In genomic region chr17:44004761-44005526, GRCh38 we compare ENCODE assay signal across 1 cellular context.
TF ChIP-seq lines count a peak whose summit lies in the region.

No MANE protein-coding gene starts in this region.

TF ChIP-seq in WTC11, 78 proteins besides CTCF, POLR2A, EP300 and RAD21 (continued from another document):
- no peak for TF ChIP-seq ERG (CRISPR knock-in tag; IDR thresholded peaks at IDR 0.05)
- TF ChIP-seq, protein P1, sequence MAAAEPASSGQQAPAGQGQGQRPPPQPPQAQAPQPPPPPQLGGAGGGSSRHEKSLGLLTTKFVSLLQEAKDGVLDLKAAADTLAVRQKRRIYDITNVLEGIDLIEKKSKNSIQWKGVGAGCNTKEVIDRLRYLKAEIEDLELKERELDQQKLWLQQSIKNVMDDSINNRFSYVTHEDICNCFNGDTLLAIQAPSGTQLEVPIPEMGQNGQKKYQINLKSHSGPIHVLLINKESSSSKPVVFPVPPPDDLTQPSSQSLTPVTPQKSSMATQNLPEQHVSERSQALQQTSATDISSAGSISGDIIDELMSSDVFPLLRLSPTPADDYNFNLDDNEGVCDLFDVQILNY (CRISPR knock-in tag; IDR thresholded peaks at IDR 0.05), result 0 out of 2 replicates have a peak, but pooled peaks have one; percentile 51
- no peak for TF ChIP-seq JUN (CRISPR knock-in tag; IDR thresholded peaks at IDR 0.05)
- TF ChIP-seq ZNF232 (CRISPR knock-in tag; IDR thresholded peaks at IDR 0.05), result no peak
- TF ChIP-seq ZNF532 (CRISPR knock-in tag; IDR thresholded peaks at IDR 0.05; ENCODE audit: borderline replicate concordance), result no peak
- TF ChIP-seq ZNF425 (CRISPR knock-in tag; conservative IDR thresholded peaks at IDR 0.05), result no peak
- TF ChIP-seq HMGA2 (CRISPR knock-in tag; IDR thresholded peaks at IDR 0.05), result no peak
- no peak for TF ChIP-seq SMAD3 (CRISPR knock-in tag; IDR thresholded peaks at IDR 0.05; ENCODE audit: borderline replicate concordance)
- TF ChIP-seq NR2C2 (CRISPR knock-in tag; IDR thresholded peaks at IDR 0.05), result no peak
